Comparison of ENCODE assay signal across 1 cellular context in the genomic region with DNA sequence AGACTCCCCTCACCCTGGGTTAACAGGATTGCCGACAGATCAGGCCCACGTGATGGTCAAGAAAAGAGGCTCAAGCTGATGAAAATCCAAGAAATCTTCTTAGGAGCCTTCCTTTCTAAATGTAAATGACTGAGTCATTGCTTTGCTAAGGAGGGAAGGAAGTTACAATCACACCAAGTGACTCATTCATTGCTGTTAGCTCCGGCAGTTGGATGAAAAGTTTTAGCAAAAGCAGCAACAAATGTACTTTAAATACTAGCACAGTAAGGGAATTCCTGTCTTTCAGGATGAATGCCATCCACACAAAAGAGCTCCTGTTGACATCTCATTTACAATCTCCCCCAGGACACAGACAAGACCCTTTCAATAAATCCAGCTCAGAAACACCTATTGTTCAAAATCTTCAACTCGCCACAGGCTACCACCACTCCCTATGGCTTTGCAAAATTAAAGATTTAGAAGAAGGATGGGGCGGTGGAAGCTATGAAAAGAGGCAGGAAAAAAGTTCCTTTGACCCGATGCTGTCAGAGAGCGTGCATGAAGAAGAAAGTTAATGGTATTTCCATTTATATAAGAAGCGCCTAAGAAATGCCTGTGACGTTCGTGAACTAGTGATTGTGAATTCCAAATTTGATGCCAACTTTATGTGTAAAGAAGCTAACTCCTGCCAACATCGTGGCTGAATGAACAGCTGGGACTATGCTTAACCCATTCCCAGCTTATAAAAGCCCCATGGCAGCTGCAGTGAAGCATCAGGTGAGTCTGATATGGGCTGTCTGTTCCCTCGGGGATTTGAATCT.
A peak's percentile ranks its signal among the peaks of the same experiment; 100 is the strongest.
TF ChIP-seq lines count a peak whose summit lies in the region.

No MANE protein-coding gene starts in this region.

TF ChIP-seq in HepG2, 621 proteins besides CTCF, POLR2A, EP300 and RAD21 (continued from another document and continues in another):
- TF ChIP-seq, protein P1, sequence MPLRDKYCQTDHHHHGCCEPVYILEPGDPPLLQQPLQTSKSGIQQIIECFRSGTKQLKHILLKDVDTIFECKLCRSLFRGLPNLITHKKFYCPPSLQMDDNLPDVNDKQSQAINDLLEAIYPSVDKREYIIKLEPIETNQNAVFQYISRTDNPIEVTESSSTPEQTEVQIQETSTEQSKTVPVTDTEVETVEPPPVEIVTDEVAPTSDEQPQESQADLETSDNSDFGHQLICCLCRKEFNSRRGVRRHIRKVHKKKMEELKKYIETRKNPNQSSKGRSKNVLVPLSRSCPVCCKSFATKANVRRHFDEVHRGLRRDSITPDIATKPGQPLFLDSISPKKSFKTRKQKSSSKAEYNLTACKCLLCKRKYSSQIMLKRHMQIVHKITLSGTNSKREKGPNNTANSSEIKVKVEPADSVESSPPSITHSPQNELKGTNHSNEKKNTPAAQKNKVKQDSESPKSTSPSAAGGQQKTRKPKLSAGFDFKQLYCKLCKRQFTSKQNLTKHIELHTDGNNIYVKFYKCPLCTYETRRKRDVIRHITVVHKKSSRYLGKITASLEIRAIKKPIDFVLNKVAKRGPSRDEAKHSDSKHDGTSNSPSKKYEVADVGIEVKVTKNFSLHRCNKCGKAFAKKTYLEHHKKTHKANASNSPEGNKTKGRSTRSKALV (CRISPR knock-in tag; IDR thresholded peaks at IDR 0.05) = 0 out of 2 replicates have a peak, but pooled peaks have one; percentile 32
- TF ChIP-seq SIN3B (IDR thresholded peaks at IDR 0.05; ENCODE audit: low read length) = no peak
- TF ChIP-seq RBFOX2 (IDR thresholded peaks at IDR 0.05; ENCODE audit: low read depth, low read length) = peak; percentile 76
- TF ChIP-seq HMG20A (CRISPR knock-in tag; IDR thresholded peaks at IDR 0.05; ENCODE audit: borderline replicate concordance) = no peak
- no peak for TF ChIP-seq CSRNP1 (CRISPR knock-in tag; IDR thresholded peaks at IDR 0.05)
- TF ChIP-seq, protein P2, sequence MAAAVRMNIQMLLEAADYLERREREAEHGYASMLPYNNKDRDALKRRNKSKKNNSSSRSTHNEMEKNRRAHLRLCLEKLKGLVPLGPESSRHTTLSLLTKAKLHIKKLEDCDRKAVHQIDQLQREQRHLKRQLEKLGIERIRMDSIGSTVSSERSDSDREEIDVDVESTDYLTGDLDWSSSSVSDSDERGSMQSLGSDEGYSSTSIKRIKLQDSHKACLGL (CRISPR knock-in tag; IDR thresholded peaks at IDR 0.05) = no peak
- TF ChIP-seq, protein P3, sequence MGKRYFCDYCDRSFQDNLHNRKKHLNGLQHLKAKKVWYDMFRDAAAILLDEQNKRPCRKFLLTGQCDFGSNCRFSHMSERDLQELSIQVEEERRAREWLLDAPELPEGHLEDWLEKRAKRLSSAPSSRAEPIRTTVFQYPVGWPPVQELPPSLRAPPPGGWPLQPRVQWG (CRISPR knock-in tag; IDR thresholded peaks at IDR 0.05; ENCODE audit: borderline replicate concordance, low read depth) = no peak
- 0 out of 2 replicates have a peak, but pooled peaks have one; percentile 14 for TF ChIP-seq MAFF (IDR thresholded peaks at IDR 0.05; ENCODE audit: low read depth, low read length)
- TF ChIP-seq, protein P4, sequence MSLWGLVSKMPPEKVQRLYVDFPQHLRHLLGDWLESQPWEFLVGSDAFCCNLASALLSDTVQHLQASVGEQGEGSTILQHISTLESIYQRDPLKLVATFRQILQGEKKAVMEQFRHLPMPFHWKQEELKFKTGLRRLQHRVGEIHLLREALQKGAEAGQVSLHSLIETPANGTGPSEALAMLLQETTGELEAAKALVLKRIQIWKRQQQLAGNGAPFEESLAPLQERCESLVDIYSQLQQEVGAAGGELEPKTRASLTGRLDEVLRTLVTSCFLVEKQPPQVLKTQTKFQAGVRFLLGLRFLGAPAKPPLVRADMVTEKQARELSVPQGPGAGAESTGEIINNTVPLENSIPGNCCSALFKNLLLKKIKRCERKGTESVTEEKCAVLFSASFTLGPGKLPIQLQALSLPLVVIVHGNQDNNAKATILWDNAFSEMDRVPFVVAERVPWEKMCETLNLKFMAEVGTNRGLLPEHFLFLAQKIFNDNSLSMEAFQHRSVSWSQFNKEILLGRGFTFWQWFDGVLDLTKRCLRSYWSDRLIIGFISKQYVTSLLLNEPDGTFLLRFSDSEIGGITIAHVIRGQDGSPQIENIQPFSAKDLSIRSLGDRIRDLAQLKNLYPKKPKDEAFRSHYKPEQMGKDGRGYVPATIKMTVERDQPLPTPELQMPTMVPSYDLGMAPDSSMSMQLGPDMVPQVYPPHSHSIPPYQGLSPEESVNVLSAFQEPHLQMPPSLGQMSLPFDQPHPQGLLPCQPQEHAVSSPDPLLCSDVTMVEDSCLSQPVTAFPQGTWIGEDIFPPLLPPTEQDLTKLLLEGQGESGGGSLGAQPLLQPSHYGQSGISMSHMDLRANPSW (CRISPR knock-in tag; IDR thresholded peaks at IDR 0.05; ENCODE audit: borderline replicate concordance) = no peak
- no peak for TF ChIP-seq ZNF629 (CRISPR knock-in tag; conservative IDR thresholded peaks at IDR 0.05)
- no peak for TF ChIP-seq ZNF121 (CRISPR knock-in tag; IDR thresholded peaks at IDR 0.05)
- TF ChIP-seq TBX2 (CRISPR knock-in tag; IDR thresholded peaks at IDR 0.05; ENCODE audit: borderline replicate concordance) = no peak
- no peak for TF ChIP-seq NCOA1 (CRISPR knock-in tag; IDR thresholded peaks at IDR 0.05)
- no peak; the same call in 1 of the 2 replicates for TF ChIP-seq ZFY (CRISPR knock-in tag; IDR thresholded peaks at IDR 0.05)
- no peak for TF ChIP-seq TFDP2 (CRISPR knock-in tag; IDR thresholded peaks at IDR 0.05)
- TF ChIP-seq ZNF513 (CRISPR knock-in tag; conservative IDR thresholded peaks at IDR 0.05) = no peak
- TF ChIP-seq ETV5 (CRISPR knock-in tag; IDR thresholded peaks at IDR 0.05; ENCODE audit: borderline replicate concordance) = peak; percentile 55; the same call in 1 of the 2 replicates
- no peak for TF ChIP-seq ZBTB7A (CRISPR knock-in tag; IDR thresholded peaks at IDR 0.05)
- TF ChIP-seq ZBTB1 (CRISPR knock-in tag; IDR thresholded peaks at IDR 0.05; ENCODE audit: borderline replicate concordance) = no peak
- TF ChIP-seq ZNF251 (CRISPR knock-in tag; IDR thresholded peaks at IDR 0.05) = no peak
- TF ChIP-seq ZNF792 (CRISPR knock-in tag; IDR thresholded peaks at IDR 0.05) = no peak
- peak; percentile 13; the same call in 1 of the 2 replicates for TF ChIP-seq BCL6 (CRISPR knock-in tag; IDR thresholded peaks at IDR 0.05)
- TF ChIP-seq ZNF569 (CRISPR knock-in tag; IDR thresholded peaks at IDR 0.05; ENCODE audit: borderline replicate concordance) = no peak
- no peak for TF ChIP-seq SP1 (IDR thresholded peaks at IDR 0.05)
- no peak for TF ChIP-seq SP1 (CRISPR knock-in tag; IDR thresholded peaks at IDR 0.05)
- no peak for TF ChIP-seq ZNF720 (CRISPR knock-in tag; IDR thresholded peaks at IDR 0.05)
- no peak for TF ChIP-seq ZNF788 (CRISPR knock-in tag; IDR thresholded peaks at IDR 0.05; ENCODE audit: borderline replicate concordance)
- TF ChIP-seq CBX2 (IDR thresholded peaks at IDR 0.05; ENCODE audit: low read depth, low read length) = no peak
- no peak for TF ChIP-seq CBX2 (CRISPR knock-in tag; IDR thresholded peaks at IDR 0.05; ENCODE audit: low read depth)
- TF ChIP-seq ZNF839 (CRISPR knock-in tag; IDR thresholded peaks at IDR 0.05; ENCODE audit: borderline replicate concordance) = no peak
- no peak for TF ChIP-seq RFX5 (IDR thresholded peaks at IDR 0.05; ENCODE audit: low read depth, low read length)
- no peak for TF ChIP-seq ZNF414 (CRISPR knock-in tag; IDR thresholded peaks at IDR 0.05)
- 0 out of 2 replicates have a peak, but pooled peaks have one; percentile 47 for TF ChIP-seq FIP1L1 (IDR thresholded peaks at IDR 0.05; ENCODE audit: borderline replicate concordance, insufficient read depth, low read depth, low read length)
- no peak for TF ChIP-seq NONO (IDR thresholded peaks at IDR 0.05)
- TF ChIP-seq NONO (CRISPR knock-in tag; conservative IDR thresholded peaks at IDR 0.05) = no peak
- no peak for TF ChIP-seq ZNF550 (CRISPR knock-in tag; IDR thresholded peaks at IDR 0.05; ENCODE audit: borderline replicate concordance)
- TF ChIP-seq ZBTB33 (CRISPR knock-in tag; IDR thresholded peaks at IDR 0.05) = no peak
- no peak for TF ChIP-seq ZMYM2 (CRISPR knock-in tag; IDR thresholded peaks at IDR 0.05)
- no peak for TF ChIP-seq TCF12 (IDR thresholded peaks at IDR 0.05)
- no peak for TF ChIP-seq TCF12 (CRISPR knock-in tag; IDR thresholded peaks at IDR 0.05)
- TF ChIP-seq ZNF678 (CRISPR knock-in tag; IDR thresholded peaks at IDR 0.05) = no peak
- TF ChIP-seq ATF4 (CRISPR knock-in tag; IDR thresholded peaks at IDR 0.05) = peak in 1 of 2 experiments; percentile 88; a peak in 2 of 4 replicates
- no peak for TF ChIP-seq ZC3H13 (CRISPR knock-in tag; IDR thresholded peaks at IDR 0.05)
- TF ChIP-seq KDM3A (CRISPR knock-in tag; IDR thresholded peaks at IDR 0.05; ENCODE audit: low read depth) = no peak
- TF ChIP-seq PHF8 (CRISPR knock-in tag; IDR thresholded peaks at IDR 0.05) = no peak
